14 cellular contexts compared by ENCODE assay signal in genomic region chr19:55250262-55251036, GRCh38. TPM values are rescaled to one million over a fixed set of nuclear protein-coding genes. Genes with fewer than 3 reads are reported as not detected.
DNase-seq lines count a peak whose midpoint lies in the region; ATAC-seq and TF ChIP-seq lines count a peak whose summit lies in the region.
"Had no signal": no experiment of that assay in that cellular context is flagged by ENCODE, and none has a peak within 500 bp of the region (broad histone marks: within the 10 kb centered on the region; RNA-seq: fewer than 3 reads in every experiment).

No MANE protein-coding gene starts in this region.

- no peak for TF ChIP-seq CTCF in CD4-positive, alpha-beta T cell (IDR thresholded peaks at IDR 0.05)
- TF ChIP-seq CTCF in osteoblast (IDR thresholded peaks at IDR 0.05; ENCODE audit: extremely low read depth, low read depth, low read length) = no peak

- peak overlapping the region; percentile 96 for H3K27ac Mint-ChIP-seq in CD4-positive, alpha-beta T cell
- H3K27ac Mint-ChIP-seq in central memory CD8-positive, alpha-beta T cell (ENCODE audit: low read depth) = peak overlapping the region; percentile 92

- H3K79me2 ChIP-seq in osteoblast (ENCODE audit: insufficient read depth, low read length) = peaks cover 94% of the 10 kb centered on the region

- intact Hi-C loops in CD4-positive, alpha-beta T cell (cut with DNase I, micrococcal nuclease) = loop anchor here (5.0 to 10.0 kb wide), 5 partner anchors 33 to 384 kb away; partner anchors contain the start of genes ZNF524 (in 1 of the 2) and ZNF865 (in 1 of the 2)
- intact Hi-C loops in aorta (cut with DNase I) = no loop called here

- H3K4me3 Mint-ChIP-seq in CD4-positive, alpha-beta T cell = peak overlapping the region; percentile 89
- peak overlapping the region; percentile 98 for H3K4me3 Mint-ChIP-seq in central memory CD8-positive, alpha-beta T cell

- H3K4me1 ChIP-seq in osteoblast (ENCODE audit: insufficient read depth, low read length) = peaks cover 5% of the 10 kb centered on the region
- H3K4me1 ChIP-seq in aorta (ENCODE audit: control insufficient read depth in 1 of 2, insufficient read depth in 2 of 2, low read length in 2 of 2) = no peaks in the 10 kb centered on the region

- no peak overlapping the region for H3K4me2 ChIP-seq in osteoblast (ENCODE audit: insufficient read depth, low read length)

- POLR2A ChIA-PET in CD4-positive, alpha-beta T cell (lab: Charles Lee) = interaction anchor here (1.0 kb wide), 1 partner anchor 9 kb away, joined by 6 read pairs; the partner anchor contains the start of gene PPP6R1

- no peaks in the 10 kb centered on the region for H3K9me3 Mint-ChIP-seq in CD4-positive, alpha-beta T cell
- H3K9me3 Mint-ChIP-seq in central memory CD8-positive, alpha-beta T cell = no peaks in the 10 kb centered on the region

- ATAC-seq in CD4-positive, alpha-beta T cell (ENCODE audit: poor library complexity) = no peak
- ATAC-seq in central memory CD8-positive, alpha-beta T cell (replicated peaks; ENCODE audit: extremely low read depth, poor library complexity, severe bottlenecking) = no peak
- ATAC-seq in aorta (ENCODE audit: low FRiP score) = no peak
- ATAC-seq: psoas muscle had no signal

- H3K4me3 ChIP-seq in osteoblast (ENCODE audit: insufficient read depth, low read length) (no peak overlapping the region), aorta (ENCODE audit: low read length in 2 of 2) (no peak overlapping the region)
- H3K4me3 ChIP-seq: ascending aorta, dorsolateral prefrontal cortex, psoas muscle had no signal

- H3K27me3 ChIP-seq in CD4-positive, alpha-beta T cell (ENCODE audit: control insufficient read depth, insufficient read depth, low read length) = no peaks in the 10 kb centered on the region
- H3K27me3 ChIP-seq in osteoblast (ENCODE audit: insufficient read depth, low read length) (no peaks in the 10 kb centered on the region), aorta (ENCODE audit: control insufficient read depth in 1 of 2, insufficient read depth in 2 of 2, low read length in 1 of 2) (no peaks in the 10 kb centered on the region)
- H3K27me3 ChIP-seq: ascending aorta, dorsolateral prefrontal cortex had no signal

- peaks cover 48% of the 10 kb centered on the region for H3K36me3 Mint-ChIP-seq in CD4-positive, alpha-beta T cell (ENCODE audit: low read depth)
- H3K36me3 Mint-ChIP-seq in central memory CD8-positive, alpha-beta T cell (ENCODE audit: insufficient read depth) = peaks cover 24% of the 10 kb centered on the region

- 91 to 92% methylated on average over 18 of the region's 18 CpGs for WGBS in aorta, 2 donors

- peaks cover 63% of the 10 kb centered on the region for H3K4me1 Mint-ChIP-seq in CD4-positive, alpha-beta T cell (ENCODE audit: low read depth)
- H3K4me1 Mint-ChIP-seq in central memory CD8-positive, alpha-beta T cell = peaks cover 63% of the 10 kb centered on the region

- CTCF ChIA-PET in CD4-positive, alpha-beta T cell (lab: Charles Lee) = no interaction called here

- peak overlapping the region; percentile 58 for H3K27ac ChIP-seq in CD4-positive, alpha-beta T cell (ENCODE audit: low read depth, low read length)
- H3K27ac ChIP-seq in KOPT-K1 (ENCODE audit: low read depth, low read length, poor library complexity, severe bottlenecking) (peak overlapping the region; percentile 26), osteoblast (ENCODE audit: low read depth, low read length) (no peak overlapping the region), aorta (ENCODE audit: low read depth in 1 of 2, low read length in 2 of 2) (no peak overlapping the region)
- H3K27ac ChIP-seq: ascending aorta, C4-2B, psoas muscle had no signal

- no peak for DNase-seq in CD4-positive, alpha-beta T cell
- no peak for DNase-seq in central memory CD8-positive, alpha-beta T cell (ENCODE audit: low spot score in 2 of 2)
- peak; percentile 78 for DNase-seq in osteoblast (ENCODE audit: insufficient read length, low spot score, missing footprints)
- DNase-seq in NCI-H446 (lab: John Stamatoyannopoulos, UW) = no peak
- no peak for DNase-seq in NCI-H748 treated with DMSO at 0.1 percent for 48 hours (lab: John Stamatoyannopoulos, UW)
- DNase-seq in aorta = no peak
- DNase-seq: dorsolateral prefrontal cortex, KBM-7, NCI-H146, T-helper 9 cell had no signal

- peaks cover 88% of the 10 kb centered on the region for H4K20me1 ChIP-seq in osteoblast (ENCODE audit: insufficient read depth, low read length)

- H2AFZ ChIP-seq in osteoblast (ENCODE audit: low read length) = no peak overlapping the region

- H3K36me3 ChIP-seq in KOPT-K1 (ENCODE audit: insufficient read depth, low read length) (peaks cover 79% of the 10 kb centered on the region), osteoblast (ENCODE audit: insufficient read depth, low read length) (peaks cover 14% of the 10 kb centered on the region), aorta (ENCODE audit: control insufficient read depth in 1 of 2, insufficient read depth in 2 of 2, low read length in 1 of 2) (no peaks in the 10 kb centered on the region)

- H3K27me3 Mint-ChIP-seq in CD4-positive, alpha-beta T cell = no peaks in the 10 kb centered on the region
- no peaks in the 10 kb centered on the region for H3K27me3 Mint-ChIP-seq in central memory CD8-positive, alpha-beta T cell

- no peaks in the 10 kb centered on the region for H3K9me3 ChIP-seq in CD4-positive, alpha-beta T cell (ENCODE audit: control insufficient read depth, low read length)
- H3K9me3 ChIP-seq in KOPT-K1 (ENCODE audit: insufficient read depth, low read length, poor library complexity, severe bottlenecking) (no peaks in the 10 kb centered on the region), osteoblast (ENCODE audit: low read depth, low read length) (no peaks in the 10 kb centered on the region), aorta (ENCODE audit: control insufficient read depth, low read length) (no peaks in the 10 kb centered on the region)
- H3K9me3 ChIP-seq: ascending aorta, psoas muscle had no signal

RNA-seq across cellular contexts. Expression of gene PPP6R1, which starts 8.4 kb away (rescaled TPM):
- 100 to 1,000 TPM; 172 to 182 TPM for total RNA-seq in CD4-positive, alpha-beta T cell
- total RNA-seq in osteoblast = 27.1 and 32.6 TPM in 2 replicates
- total RNA-seq in aorta = 10 to 100 TPM; 47.9 to 55.4 TPM
- polyA plus RNA-seq in aorta = 10 to 100 TPM; 15.2 to 25.3 TPM

RNA-seq across cellular contexts. Expression of gene TMEM86B, which starts 21.9 kb away (rescaled TPM):
- total RNA-seq in CD4-positive, alpha-beta T cell = 10 to 100 TPM; 11.7 to 11.8 TPM
- total RNA-seq in osteoblast = 1.5 and 2.5 TPM in 2 replicates
- 1 to 10 TPM; 2.0 to 3.6 TPM for total RNA-seq in aorta
- polyA plus RNA-seq in aorta = 10 to 100 TPM in 1 of 2 donors, 1 to 10 TPM in 1; 2.9 to 10.9 TPM
- total RNA-seq: ascending aorta had no signal

RNA-seq across cellular contexts. Expression of gene HSPBP1, which starts 29.5 kb away (rescaled TPM):
- total RNA-seq in CD4-positive, alpha-beta T cell = 10 to 100 TPM; 14.3 to 15.1 TPM
- total RNA-seq in osteoblast (20.6 and 26.4 TPM in 2 replicates), aorta (10 to 100 TPM; 14.1 to 16.3 TPM)
- 10 to 100 TPM; 14.7 to 25.3 TPM for polyA plus RNA-seq in aorta

RNA-seq across cellular contexts. Expression of gene BRSK1, which starts 33.3 kb away (rescaled TPM):
- 1 to 10 TPM; 2.6 to 2.7 TPM for total RNA-seq in CD4-positive, alpha-beta T cell
- total RNA-seq in osteoblast (1.8 and 4.0 TPM in 2 replicates), aorta (10 to 100 TPM; 14.2 to 18.5 TPM)
- 10 to 100 TPM in 1 of 2 donors, 1 to 10 TPM in 1; 4.8 to 25.1 TPM for polyA plus RNA-seq in aorta

RNA-seq across cellular contexts. Expression of gene PTPRH, which starts 41.1 kb away (rescaled TPM):
- total RNA-seq in CD4-positive, alpha-beta T cell = not detected
- total RNA-seq in osteoblast (0.88 and 1.1 TPM in 2 replicates), aorta (1 to 10 TPM in 1 of 2 donors, under 1 TPM in 1; 0.29 to 1.9 TPM)
- 1 to 10 TPM in 1 of 2 donors, under 1 TPM in 1; 0.03 to 7.5 TPM for polyA plus RNA-seq in aorta

Comparison
In these comparisons a context has a peak if more than half of its experiments do, and no peak if none do; other contexts are left out.
1. H3K27ac ChIP-seq: peak in CD4-positive, alpha-beta T cell (single experiment) and KOPT-K1 (single experiment); none in osteoblast (single experiment) and aorta (0 of 2).
2. intact Hi-C loops: an anchor here in CD4-positive, alpha-beta T cell (5.0 to 10.0 kb wide); none called in aorta.